Comparison of ENCODE assay signal across 8 cellular contexts in the genomic region with DNA sequence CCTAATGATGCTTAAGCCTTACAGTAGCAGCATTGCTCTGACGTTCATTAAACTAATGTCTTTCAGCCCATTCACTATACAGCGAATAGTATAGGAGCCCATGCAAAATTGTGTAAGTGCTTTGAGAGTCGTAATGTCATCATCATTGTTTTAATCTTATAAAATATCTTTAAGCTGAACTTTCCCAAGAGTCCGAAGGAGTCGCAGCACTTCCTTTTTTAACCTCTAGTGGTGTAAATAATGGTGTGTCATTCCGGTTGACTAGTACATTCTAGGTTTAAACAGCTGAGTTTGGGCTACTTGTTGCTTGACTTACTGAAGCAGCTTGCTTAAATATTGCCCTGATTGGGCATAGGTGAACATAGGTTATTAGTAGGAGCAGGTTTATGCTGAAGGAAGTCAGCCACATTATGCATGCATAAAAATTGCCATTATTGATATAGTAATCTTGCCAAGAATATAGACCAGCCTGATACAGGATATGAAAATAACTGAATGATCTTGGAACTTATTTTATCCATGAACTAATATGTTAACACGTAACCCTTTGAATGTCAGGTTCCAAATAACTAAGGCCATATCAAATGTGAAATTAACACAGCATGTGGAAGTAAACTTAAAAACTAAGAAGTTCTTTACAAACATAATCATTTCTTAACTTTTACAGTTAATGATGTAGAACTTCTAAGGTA. TPM values are rescaled to one million over a fixed set of nuclear protein-coding genes. Genes with fewer than 3 reads are reported as not detected.
DNase-seq lines count a peak whose midpoint lies in the region; ATAC-seq and TF ChIP-seq lines count a peak whose summit lies in the region.

No MANE protein-coding gene starts in this region.

- in situ Hi-C loops in gastrocnemius medialis (cut with MboI; ENCODE audit: low sequenced_read_pairs in 4 of 4) = loop anchor here in 2 of 4 donors (5.0 to 10.0 kb wide), 3 partner anchors 60 to 178 kb away; no protein-coding TSS in a partner anchor

- peak; percentile 34 for TF ChIP-seq CTCF in 22Rv1 (IDR thresholded peaks at IDR 0.05)
- peak; percentile 65 for TF ChIP-seq CTCF in activated CD8-positive, alpha-beta T cell treated with anti-CD3 and anti-CD28 coated beads for 36 hours (IDR thresholded peaks at IDR 0.05)
- TF ChIP-seq CTCF in gastrocnemius medialis (IDR thresholded peaks at IDR 0.05 in 4 of 5, conservative IDR thresholded peaks at IDR 0.05 in 1 of 5) = peak; percentile 41 to 64 (median 44)

- DNase-seq in EH (ENCODE audit: low read depth) = peak; percentile 72
- peak; percentile 6 for DNase-seq in NCI-H1092 (lab: John Stamatoyannopoulos, UW)
- DNase-seq in activated CD8-positive, alpha-beta T cell treated with anti-CD3 and anti-CD28 coated beads for 36 hours = peak; percentile 44
- peak; percentile 57 for DNase-seq in germinal center (ENCODE audit: low spot score)
- DNase-seq in gastrocnemius medialis = no peak

- POLR2A ChIA-PET in activated CD8-positive, alpha-beta T cell treated with anti-CD3 and anti-CD28 coated beads for 36 hours (lab: Charles Lee) = interaction anchor here (1.0 to 6.3 kb wide), 9 partner anchors 21 to 87 kb away, joined by 3 to 54 read pairs (median 5); no protein-coding TSS in a partner anchor

- peak; percentile 3 for ATAC-seq in activated CD8-positive, alpha-beta T cell treated with anti-CD3 and anti-CD28 coated beads for 36 hours
- ATAC-seq in gastrocnemius medialis (no peak), GM18498 (IDR thresholded peaks at IDR 0.05; ENCODE audit: unreplicated experiment) (no peak), HG02642 (IDR thresholded peaks at IDR 0.05; ENCODE audit: poor library complexity, unreplicated experiment) (no peak)

- H3K4me1 Mint-ChIP-seq in activated CD8-positive, alpha-beta T cell treated with anti-CD3 and anti-CD28 coated beads for 36 hours (ENCODE audit: low read depth) = peaks cover 37% of the 10 kb centered on the region

- no peak overlapping the region for H3K4me3 Mint-ChIP-seq in activated CD8-positive, alpha-beta T cell treated with anti-CD3 and anti-CD28 coated beads for 36 hours

- no peak for TF ChIP-seq POLR2A in gastrocnemius medialis (IDR thresholded peaks at IDR 0.05)

- intact Hi-C loops in activated CD8-positive, alpha-beta T cell treated with anti-CD3 and anti-CD28 coated beads for 36 hours (cut with micrococcal nuclease) = loop anchor here (2.0 to 5.0 kb wide), 4 partner anchors 42 to 183 kb away; no protein-coding TSS in a partner anchor
- intact Hi-C loops in gastrocnemius medialis (cut with DNase I; ENCODE audit: low total_unique reads) = loop anchor here (2.0 to 5.0 kb wide), 2 partner anchors 60 to 353 kb away; a partner anchor contains a TSS

- CTCF ChIA-PET in activated CD8-positive, alpha-beta T cell treated with anti-CD3 and anti-CD28 coated beads for 36 hours (lab: Charles Lee) = interaction anchor here (0.7 to 6.4 kb wide), 21 partner anchors 10 to 194 kb away, joined by 3 to 107 read pairs (median 4); a partner anchor contains a TSS

- H3K27me3 Mint-ChIP-seq in activated CD8-positive, alpha-beta T cell treated with anti-CD3 and anti-CD28 coated beads for 36 hours = no peaks in the 10 kb centered on the region

- H3K36me3 Mint-ChIP-seq in activated CD8-positive, alpha-beta T cell treated with anti-CD3 and anti-CD28 coated beads for 36 hours (ENCODE audit: low read depth) = peaks cover 51% of the 10 kb centered on the region

- H3K9me3 ChIP-seq in gastrocnemius medialis = no peaks in the 10 kb centered on the region

- no peaks in the 10 kb centered on the region for H3K9me3 Mint-ChIP-seq in activated CD8-positive, alpha-beta T cell treated with anti-CD3 and anti-CD28 coated beads for 36 hours

- H3K4me3 ChIP-seq in gastrocnemius medialis = peak overlapping the region; percentile 77 to 92 (median 84)

- no peaks in the 10 kb centered on the region for H3K36me3 ChIP-seq in gastrocnemius medialis

- peaks cover 37 to 46% of the 10 kb centered on the region in 2 donors for H3K4me1 ChIP-seq in gastrocnemius medialis

- H3K27ac Mint-ChIP-seq in activated CD8-positive, alpha-beta T cell treated with anti-CD3 and anti-CD28 coated beads for 36 hours = peak overlapping the region; percentile 93

- peak overlapping the region; percentile 98 for H3K27ac ChIP-seq in 22Rv1
- H3K27ac ChIP-seq in gastrocnemius medialis = peak overlapping the region; percentile 97 to 99 (median 99)

- H3K27me3 ChIP-seq in gastrocnemius medialis = no peaks in the 10 kb centered on the region

RNA-seq across cellular contexts. Expression of a gene that starts 2.6 kb away (rescaled TPM):
- total RNA-seq in activated CD8-positive, alpha-beta T cell treated with anti-CD3 and anti-CD28 coated beads for 36 hours = 100 to 1,000 TPM; 142 to 143 TPM
- total RNA-seq in gastrocnemius medialis = 100 to 1,000 TPM; 168 to 223 (median 204) TPM

Comparison
In these comparisons a context has a peak if more than half of its experiments do, and no peak if none do; other contexts are left out.
1. DNase-seq: peak in EH (single experiment), NCI-H1092 (single experiment), activated CD8-positive, alpha-beta T cell treated with anti-CD3 and anti-CD28 coated beads for 36 hours (single experiment) and germinal center (single experiment); none in gastrocnemius medialis (0 of 2).
2. Peak in every context shown above with its lines, with median percentiles within 50 percentile points of each other: CTCF ChIP-seq.